8 cellular contexts compared by ENCODE assay signal in the genomic region with DNA sequence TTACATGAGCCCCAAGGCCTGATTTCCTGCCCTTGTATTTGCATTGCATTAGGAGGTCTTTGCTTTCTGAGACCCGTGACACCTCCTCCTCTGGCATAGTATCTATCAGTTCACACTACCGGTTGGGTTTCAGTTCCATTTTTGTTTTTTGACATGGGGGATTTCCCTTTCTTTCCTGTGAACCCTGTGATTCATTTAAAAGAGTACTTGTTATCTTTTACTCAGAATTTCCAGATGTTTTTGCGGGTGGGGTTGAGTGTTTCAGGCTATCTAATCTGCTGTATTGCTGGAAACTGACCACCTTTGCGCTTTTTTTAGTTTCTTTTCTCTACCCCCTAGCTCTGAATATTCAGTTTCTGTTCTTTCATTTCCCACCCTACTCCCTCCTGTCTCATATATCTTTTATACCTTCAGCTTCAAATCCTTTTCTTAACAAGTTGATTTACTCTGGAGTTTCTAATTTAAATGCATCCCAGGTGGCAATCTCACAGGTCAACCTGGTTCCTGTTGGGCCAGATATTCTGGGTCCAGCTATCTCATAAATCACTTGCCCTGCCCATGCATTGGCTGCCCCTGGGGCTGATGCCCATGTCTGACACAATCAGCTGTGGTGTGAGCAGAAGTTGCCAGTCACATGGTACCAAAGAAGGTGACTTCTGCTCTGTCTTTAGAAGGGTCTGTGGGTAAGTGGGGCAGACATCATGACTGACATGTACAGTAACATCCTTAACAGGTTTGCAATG. TPM values are rescaled to one million over a fixed set of nuclear protein-coding genes. Genes with fewer than 3 reads are reported as not detected.
DNase-seq lines count a peak whose midpoint lies in the region; ATAC-seq and TF ChIP-seq lines count a peak whose summit lies in the region.

No MANE protein-coding gene starts in this region.

- H3K9me2 ChIP-seq in PC-9 (ENCODE audit: insufficient read depth) = no peaks in the 10 kb centered on the region

- peak overlapping the region; percentile 35; the same call in 1 of the 2 replicates for H3K27ac ChIP-seq in PC-9
- peak overlapping the region in 1 of 4 donors; percentile 28 for H3K27ac ChIP-seq in body of pancreas
- H3K27ac ChIP-seq in sigmoid colon = no peak overlapping the region

- H3K36me3 ChIP-seq in PC-9 (ENCODE audit: low read depth) (no peaks in the 10 kb centered on the region), body of pancreas (replicated peaks in 1 of 2; ENCODE audit: insufficient read depth in 1 of 2, low read depth in 2 of 2) (no peaks in the 10 kb centered on the region), sigmoid colon (no peaks in the 10 kb centered on the region)

- no TSS peak for BruUV-seq in PC-9 (replicated peaks; lab: Mats Ljungman, UMichigan)

- peaks cover 22% of the 10 kb centered on the region for H3K4me1 ChIP-seq in PC-9 (replicated peaks; ENCODE audit: insufficient read depth)
- H3K4me1 ChIP-seq in body of pancreas = peaks cover 5% of the 10 kb centered on the region
- peaks cover 0 to 1% (median 0%) of the 10 kb centered on the region in 4 donors for H3K4me1 ChIP-seq in sigmoid colon

- H3K27ac Mint-ChIP-seq in activated naive CD4-positive, alpha-beta T cell treated with anti-CD3 and anti-CD28 coated beads, Interleukin-2, amount 50 U/mL, for 72 hours = peak overlapping the region; percentile 94 to 98

- no peaks in the 10 kb centered on the region for H4K20me1 ChIP-seq in PC-9 (ENCODE audit: insufficient read depth)

- H3K9me3 Mint-ChIP-seq in activated naive CD4-positive, alpha-beta T cell treated with anti-CD3 and anti-CD28 coated beads, Interleukin-2, amount 50 U/mL, for 72 hours = no peaks in the 10 kb centered on the region

- peaks cover 20% of the 10 kb centered on the region for H3F3A ChIP-seq in PC-9 (ENCODE audit: insufficient read depth, low read depth)

- no peak overlapping the region for H2AFZ ChIP-seq in PC-9

- H3K4me3 ChIP-seq in PC-9 = no peak overlapping the region
- H3K4me3 ChIP-seq in body of pancreas = no peak overlapping the region
- H3K4me3 ChIP-seq in sigmoid colon = no peak overlapping the region

- POLR2A ChIA-PET in PC-9 (lab: Charles Lee; ENCODE audit: unreplicated experiment) = interaction anchor here (0.6 kb wide), 1 partner anchor 96 kb away, joined by 3 read pairs; no protein-coding TSS in a partner anchor

- CTCF ChIA-PET in PC-9 (lab: Charles Lee) = interaction anchor here (0.5 kb wide), 1 partner anchor 28 kb away, joined by 3 read pairs; no protein-coding TSS in a partner anchor

- no peak for TF ChIP-seq EP300 in sigmoid colon (IDR thresholded peaks at IDR 0.05)

- ATAC-seq in GM18520 (IDR thresholded peaks at IDR 0.05; ENCODE audit: unreplicated experiment) = peak; percentile 55
- ATAC-seq in HG02852 (IDR thresholded peaks at IDR 0.05; ENCODE audit: unreplicated experiment) = peak; percentile 84
- ATAC-seq in activated naive CD4-positive, alpha-beta T cell treated with anti-CD3 and anti-CD28 coated beads, Interleukin-2, amount 50 U/mL, for 72 hours = peak; percentile 86 to 91
- no peak for ATAC-seq in sciatic nerve
- ATAC-seq in body of pancreas = no peak

- peaks cover 0 to 5% of the 10 kb centered on the region in 2 donors for H3K36me3 Mint-ChIP-seq in activated naive CD4-positive, alpha-beta T cell treated with anti-CD3 and anti-CD28 coated beads, Interleukin-2, amount 50 U/mL, for 72 hours

- H3K9me3 ChIP-seq in PC-9 (ENCODE audit: insufficient read depth, low read depth) (no peaks in the 10 kb centered on the region), body of pancreas (no peaks in the 10 kb centered on the region), sigmoid colon (no peaks in the 10 kb centered on the region)

- 49 to 57% methylated on average over 4 of the region's 4 CpGs for WGBS in body of pancreas, 2 donors
- 25 to 52% methylated on average over 4 of the region's 4 CpGs for WGBS in sigmoid colon, 2 donors

- H3K27me3 ChIP-seq in PC-9 (ENCODE audit: insufficient read depth, low read depth) (no peaks in the 10 kb centered on the region), body of pancreas (no peaks in the 10 kb centered on the region), sigmoid colon (no peaks in the 10 kb centered on the region)

- H3K79me2 ChIP-seq in PC-9 (ENCODE audit: low read depth) = no peaks in the 10 kb centered on the region

- TF ChIP-seq POLR2A in body of pancreas (IDR thresholded peaks at IDR 0.05) (no peak), sigmoid colon (IDR thresholded peaks at IDR 0.05) (no peak)

- H3K4me2 ChIP-seq in PC-9 = peak overlapping the region; percentile 34

- intact Hi-C loops in PC-9 (cut with micrococcal nuclease; ENCODE audit: unreplicated experiment) = no loop called here
- intact Hi-C loops in sciatic nerve (cut with DNase I) = no loop called here
- intact Hi-C loops in body of pancreas (cut with DNase I) = no loop called here
- intact Hi-C loops in sigmoid colon (cut with DNase I) = no loop called here

- peak; percentile 16 to 50 for DNase-seq in PC-9
- DNase-seq in activated naive CD4-positive, alpha-beta T cell treated with anti-CD3 and anti-CD28 coated beads, Interleukin-2, amount 50 U/mL, for 72 hours (ENCODE audit: low spot score in 2 of 2) = peak; percentile 64 to 74
- DNase-seq in sciatic nerve (ENCODE audit: low spot score) = peak; percentile 36
- no peak for DNase-seq in body of pancreas
- no peak for DNase-seq in DMS153 (lab: John Stamatoyannopoulos, UW)
- DNase-seq in sigmoid colon = no peak

- no peak for TF ChIP-seq CTCF in PC-9 (conservative IDR thresholded peaks at IDR 0.05)
- no peak for TF ChIP-seq CTCF in body of pancreas (IDR thresholded peaks at IDR 0.05)
- no peak for TF ChIP-seq CTCF in sigmoid colon (IDR thresholded peaks at IDR 0.05)

RNA-seq across cellular contexts. Expression of a gene that starts 14.3 kb away (rescaled TPM):
- total RNA-seq in PC-9 (2021) (40.3 and 78.0 TPM in 2 replicates), sciatic nerve (49.3 TPM), body of pancreas (10 to 100 TPM; 14.8 to 17.1 TPM), sigmoid colon (10 to 100 TPM; 22.8 to 51.0 (median 26.4) TPM)
- 10 to 100 TPM; 81.6 to 92.6 TPM for total RNA-seq in activated naive CD4-positive, alpha-beta T cell treated with anti-CD3 and anti-CD28 coated beads, Interleukin-2, amount 50 U/mL, for 72 hours
- polyA plus RNA-seq in sigmoid colon = 10 to 100 TPM in 1 of 3 donors, 1 to 10 TPM in 2; 4.8 to 13.7 (median 4.9) TPM

Comparison
In these comparisons a context has a peak if more than half of its experiments do, and no peak if none do; other contexts are left out.
1. ATAC-seq: peak in GM18520 (single experiment), HG02852 (single experiment) and activated naive CD4-positive, alpha-beta T cell treated with anti-CD3 and anti-CD28 coated beads, Interleukin-2, amount 50 U/mL, for 72 hours (2 of 2); none in sciatic nerve (single experiment) and body of pancreas (single experiment).
2. DNase-seq: peak in PC-9 (2 of 2), activated naive CD4-positive, alpha-beta T cell treated with anti-CD3 and anti-CD28 coated beads, Interleukin-2, amount 50 U/mL, for 72 hours (2 of 2) and sciatic nerve (single experiment); none in body of pancreas (0 of 4), DMS153 (single experiment) and sigmoid colon (single experiment).